Comparison of ENCODE assay signal across 1 cellular context in the genomic region with DNA sequence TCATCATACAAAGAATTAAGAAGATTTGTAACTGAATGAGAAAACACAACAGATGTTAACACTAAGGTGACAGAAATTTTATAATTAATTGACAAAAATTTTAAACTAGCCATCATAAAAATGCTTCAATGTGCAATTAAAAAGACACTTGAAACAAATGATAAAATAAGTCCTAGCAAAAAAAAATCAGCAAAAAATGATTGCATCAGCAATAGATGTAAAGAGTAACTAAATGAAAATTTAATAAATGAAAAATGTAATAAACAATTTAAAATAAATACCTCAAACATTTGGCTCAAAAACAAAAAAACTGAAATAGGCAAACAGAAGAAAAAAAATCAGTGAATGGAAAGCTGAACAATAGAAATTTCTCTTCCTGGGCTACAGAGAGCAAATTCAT.
A peak's percentile ranks its signal among the peaks of the same experiment; 100 is the strongest.
TF ChIP-seq lines count a peak whose summit lies in the region.

No MANE protein-coding gene starts in this region.

TF ChIP-seq in HepG2, 621 proteins besides CTCF, POLR2A, EP300 and RAD21 (continued from another document):
- TF ChIP-seq MAFK (conservative IDR thresholded peaks at IDR 0.05 in 1 of 2, IDR thresholded peaks at IDR 0.05 in 1 of 2; ENCODE audit: low read length in 2 of 2) (peak; percentile 22 to 54; a peak in 3 of 4 replicates), NFKB2 (CRISPR knock-in tag; IDR thresholded peaks at IDR 0.05; ENCODE audit: borderline replicate concordance) (no peak), ISL2 (CRISPR knock-in tag; IDR thresholded peaks at IDR 0.05) (no peak), SMAD3 (CRISPR knock-in tag; IDR thresholded peaks at IDR 0.05) (no peak), ZNF780A (CRISPR knock-in tag; IDR thresholded peaks at IDR 0.05) (no peak), MTF2 (CRISPR knock-in tag; IDR thresholded peaks at IDR 0.05; ENCODE audit: borderline replicate concordance) (no peak), TRIM24 (CRISPR knock-in tag; IDR thresholded peaks at IDR 0.05) (no peak), KDM5A (IDR thresholded peaks at IDR 0.05; ENCODE audit: borderline replicate concordance, low read length) (no peak)
